In genomic region chr14:93787465-93788306, GRCh38 we compare ENCODE assay signal across 12 cellular contexts. TPM values are rescaled to one million over a fixed set of nuclear protein-coding genes. Genes with fewer than 3 reads are reported as not detected.
DNase-seq lines count a peak whose midpoint lies in the region; ATAC-seq and TF ChIP-seq lines count a peak whose summit lies in the region.
"Had no signal": no experiment of that assay in that cellular context is flagged by ENCODE, and none has a peak within 500 bp of the region (broad histone marks: within the 10 kb centered on the region; RNA-seq: fewer than 3 reads in every experiment).

No MANE protein-coding gene starts in this region.

- no peaks in the 10 kb centered on the region for H3K9me2 ChIP-seq in hepatocyte (replicated peaks; ENCODE audit: insufficient read depth)

- TF ChIP-seq CTCF in BE2C (IDR thresholded peaks at IDR 0.05; ENCODE audit: low read depth, low read length): no peak
- TF ChIP-seq CTCF in WERI-Rb-1 (IDR thresholded peaks at IDR 0.05; ENCODE audit: low read depth, low read length): no peak
- TF ChIP-seq CTCF in hepatocyte (IDR thresholded peaks at IDR 0.05; ENCODE audit: poor library complexity): no peak
- no peak for TF ChIP-seq CTCF in ovary (IDR thresholded peaks at IDR 0.05)

- no peaks in the 10 kb centered on the region for H3K27me3 ChIP-seq in BE2C
- H3K27me3 ChIP-seq in WERI-Rb-1 (ENCODE audit: insufficient read depth, low read depth, severe bottlenecking): no peaks in the 10 kb centered on the region
- peaks cover 41% of the 10 kb centered on the region for H3K27me3 ChIP-seq in hepatocyte
- H3K27me3 ChIP-seq in ovary: no peaks in the 10 kb centered on the region

- H3K4me3 Mint-ChIP-seq in immature natural killer cell: no peak overlapping the region
- H3K4me3 Mint-ChIP-seq: activated T-cell treated with anti-CD3 and anti-CD28 coated beads, Interleukin-2, amount 50 U/mL, for 4 hours; dendritic cell treated with granulocyte-macrophage colony-stimulating factor and Interleukin-4, amounts not matched to agents 40 ng/mL and 50 ng/mL, for 4 days; T-helper 2 cell treated with Interferon-gamma antibody and Interleukin-4, amounts not matched to agents 5 μg/mL and 100 μg/mL, for 36 hours had no signal

- no peaks in the 10 kb centered on the region for H3K79me2 ChIP-seq in hepatocyte

- H4K20me1 ChIP-seq in hepatocyte (ENCODE audit: insufficient read depth, poor library complexity, severe bottlenecking): no peaks in the 10 kb centered on the region

- no peak for ATAC-seq in activated CD4-positive, CD25-positive, alpha-beta regulatory T cell treated with anti-CD3 and anti-CD28 coated beads, Interleukin-2, amount 50 U/mL, for 24 hours
- ATAC-seq in GM18502 (IDR thresholded peaks at IDR 0.05; ENCODE audit: poor library complexity, unreplicated experiment): no peak

- H3K27me3 Mint-ChIP-seq in immature natural killer cell (ENCODE audit: low read depth in 3 of 3): peaks cover 11 to 21% (median 15%) of the 10 kb centered on the region in 3 donors

- no peak for TF ChIP-seq EP300 in ovary (IDR thresholded peaks at IDR 0.05)

- no peaks in the 10 kb centered on the region for H3K4me1 Mint-ChIP-seq in immature natural killer cell

- TF ChIP-seq POLR2A in ovary (IDR thresholded peaks at IDR 0.05): no peak

- H3K9me3 ChIP-seq in BE2C (no peaks in the 10 kb centered on the region), WERI-Rb-1 (ENCODE audit: severe bottlenecking) (no peaks in the 10 kb centered on the region), hepatocyte (ENCODE audit: low read depth) (no peaks in the 10 kb centered on the region), ovary (no peaks in the 10 kb centered on the region)

- H3K36me3 ChIP-seq in BE2C (0 out of 2 replicates have a peak, but pooled peaks cover 4% of the 10 kb centered on the region), WERI-Rb-1 (no peaks in the 10 kb centered on the region; the same call in 1 of the 2 replicates), hepatocyte (replicated peaks; ENCODE audit: insufficient read depth, low read depth) (no peaks in the 10 kb centered on the region), ovary (no peaks in the 10 kb centered on the region)

- DNase-seq in BE2C (no peak), WERI-Rb-1 (no peak), hepatocyte (ENCODE audit: low spot score) (peak; percentile 27), ovary (peak in 1 of 5 donors; percentile 22), immature natural killer cell (no peak), NCI-H1436 treated with DMSO at 0.1 percent for 48 hours (lab: John Stamatoyannopoulos, UW) (no peak)
- DNase-seq: activated T-cell treated with anti-CD3 and anti-CD28 coated beads, Interleukin-2, amount 50 U/mL, for 4 hours had no signal

- H3K4me3 ChIP-seq in BE2C (ENCODE audit: low read depth, low read length) (peak overlapping the region; percentile 75), WERI-Rb-1 (ENCODE audit: low read depth, low read length) (peak overlapping the region; percentile 63), hepatocyte (peak overlapping the region; percentile 55), ovary (peak overlapping the region; percentile 63)

- no peak overlapping the region for H2AFZ ChIP-seq in hepatocyte

- no peaks in the 10 kb centered on the region for H3K9me3 Mint-ChIP-seq in immature natural killer cell
- H3K9me3 Mint-ChIP-seq: activated T-cell treated with anti-CD3 and anti-CD28 coated beads, Interleukin-2, amount 50 U/mL, for 4 hours; dendritic cell treated with granulocyte-macrophage colony-stimulating factor and Interleukin-4, amounts not matched to agents 40 ng/mL and 50 ng/mL, for 4 days; T-helper 2 cell treated with Interferon-gamma antibody and Interleukin-4, amounts not matched to agents 5 μg/mL and 100 μg/mL, for 36 hours had no signal

- H3K4me1 ChIP-seq in BE2C (peaks cover 22% of the 10 kb centered on the region), hepatocyte (ENCODE audit: insufficient read depth) (peaks cover 15% of the 10 kb centered on the region), ovary (ENCODE audit: insufficient read depth) (no peaks in the 10 kb centered on the region)

- H3K4me2 ChIP-seq in hepatocyte: peak overlapping the region; percentile 96

- intact Hi-C loops in ovary (cut with DNase I): loop anchor here in 2 of 4 donors (5.0 to 10.0 kb wide), 2 partner anchors 130 to 133 kb away; no protein-coding TSS in a partner anchor

- no peak overlapping the region for H3K27ac Mint-ChIP-seq in immature natural killer cell
- H3K27ac Mint-ChIP-seq: dendritic cell treated with granulocyte-macrophage colony-stimulating factor and Interleukin-4, amounts not matched to agents 40 ng/mL and 50 ng/mL, for 4 days; T-helper 2 cell treated with Interferon-gamma antibody and Interleukin-4, amounts not matched to agents 5 μg/mL and 100 μg/mL, for 36 hours had no signal

- no peaks in the 10 kb centered on the region for H3K36me3 Mint-ChIP-seq in immature natural killer cell

- WGBS in hepatocyte (ENCODE audit: low lambda C conversion rate, missing lambda C conversion rate): 9% methylated on average over 52 of the region's 54 CpGs
- 45 to 54% (median 48%) methylated on average over 54 of the region's 54 CpGs for WGBS in ovary, 3 donors

- H3K27ac ChIP-seq in WERI-Rb-1: no peak overlapping the region
- H3K27ac ChIP-seq in hepatocyte: no peak overlapping the region
- no peak overlapping the region for H3K27ac ChIP-seq in ovary
- H3K27ac ChIP-seq: HL-60 had no signal

RNA-seq across cellular contexts. Expression of gene PRIMA1, which starts 0.6 kb away (rescaled TPM):
- polyA plus RNA-seq in BE2C (2012; ENCODE audit: insufficient read depth, insufficient read length, low read depth): 6.9 TPM
- total RNA-seq in hepatocyte (1.5 and 2.0 TPM in 2 replicates), ovary (1 to 10 TPM; 2.3 to 7.9 (median 4.2) TPM)
- polyA plus RNA-seq in hepatocyte (1.2 and 1.9 TPM in 2 replicates), ovary (10 to 100 TPM in 1 of 2 donors, 1 to 10 TPM in 1; 2.4 to 11.5 TPM), immature natural killer cell (not detected)
- total RNA-seq: activated T-cell treated with anti-CD3 and anti-CD28 coated beads, Interleukin-2, amount 50 U/mL, for 4 hours had no signal
